In the genomic region with DNA sequence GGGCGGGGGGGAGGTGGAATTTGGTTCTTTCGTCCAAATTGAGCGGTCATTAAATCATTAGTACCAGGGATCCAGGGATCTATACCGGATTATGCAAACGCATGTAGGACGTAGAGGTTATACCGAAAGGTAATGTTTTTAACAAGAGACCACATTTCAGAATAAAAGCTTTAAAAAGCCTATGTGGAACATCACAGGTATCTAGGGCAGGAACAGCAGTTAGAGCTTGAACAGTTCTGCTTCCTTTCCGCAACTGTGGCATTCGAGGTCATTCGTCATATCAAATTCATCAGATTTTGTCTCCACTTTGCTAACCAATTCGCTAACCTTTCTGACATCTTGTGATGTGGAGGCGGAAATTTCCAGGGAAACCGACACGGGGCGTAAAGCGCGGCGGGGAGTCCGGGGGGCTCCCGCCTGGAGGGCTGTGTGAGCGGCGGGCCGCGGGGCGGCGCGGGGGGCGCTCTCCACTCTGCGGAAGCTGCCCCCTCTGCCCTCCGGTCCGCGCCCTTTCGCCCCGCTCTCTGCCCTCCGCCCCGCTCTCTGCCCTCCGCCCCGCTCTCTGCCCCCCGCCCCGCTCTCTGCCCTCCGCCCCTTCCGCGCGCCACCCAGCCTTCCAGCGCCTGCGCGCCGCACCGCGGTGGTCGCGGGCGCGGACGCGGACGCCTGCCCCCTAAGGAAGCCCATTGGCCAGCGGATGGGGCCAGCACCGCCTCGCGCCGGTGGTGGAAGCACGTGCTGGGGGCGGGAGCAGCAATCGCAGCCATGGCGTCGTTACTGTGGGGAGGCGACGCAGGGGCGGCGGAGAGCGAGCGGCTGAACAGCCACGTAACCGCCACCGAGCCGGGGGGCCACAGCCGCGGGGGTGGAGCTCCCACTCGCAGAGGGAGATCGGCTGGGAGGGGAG, we compare ENCODE assay signal across 8 cellular contexts. TPM values are rescaled to one million over a fixed set of nuclear protein-coding genes. Genes with fewer than 3 reads are reported as not detected.
DNase-seq lines count a peak whose midpoint lies in the region; ATAC-seq, FAIRE-seq and TF ChIP-seq lines count a peak whose summit lies in the region.

A gene (plus strand): TSS at position 756 of the 907 bp plus-strand sequence. CDS start 10 bp downstream, at position 766.

- peak; percentile 13 for ATAC-seq in body of pancreas
- no peak for ATAC-seq in HG02642 (IDR thresholded peaks at IDR 0.05; ENCODE audit: poor library complexity, unreplicated experiment)
- no peak for ATAC-seq in HG03354 (IDR thresholded peaks at IDR 0.05; ENCODE audit: poor library complexity, severe bottlenecking, unreplicated experiment)

- H3K4me3 ChIP-seq in GM08714 (ENCODE audit: low read length) (peak within 1 kb of the TSS; percentile 99; the same call in 1 of the 2 replicates), body of pancreas (peak within 1 kb of the TSS in 1 of 2 donors; percentile 61)

- peak; percentile 35 for DNase-seq in NCI-H345 (lab: John Stamatoyannopoulos, UW)
- peak in 1 of 4 donors; percentile 25 for DNase-seq in body of pancreas
- peak; percentile 8 to 25 for DNase-seq in stimulated activated CD8-positive, alpha-beta memory T cell treated with anti-CD3 and anti-CD28 coated beads, Interleukin-15, amount 100 ng/mL, for 48 hours (ENCODE audit: low read depth in 2 of 2)
- no peak for DNase-seq in NCI-H226

- H3K4me1 ChIP-seq in body of pancreas = peaks cover 28% of the 10 kb centered on the region

- TF ChIP-seq POLR2A in body of pancreas (IDR thresholded peaks at IDR 0.05) = no peak

- intact Hi-C loops in body of pancreas (cut with DNase I) = no loop called here

- FAIRE-seq in islet of Langerhans (lab: Jason Lieb, UNC) = peak; percentile 87

- WGBS in body of pancreas, 2 donors = 2% methylated on average over 35 to 59 of the region's 81 CpGs

- no peaks in the 10 kb centered on the region for H3K36me3 ChIP-seq in body of pancreas (replicated peaks in 1 of 2; ENCODE audit: insufficient read depth in 1 of 2, low read depth in 2 of 2)

- TF ChIP-seq CTCF in body of pancreas (IDR thresholded peaks at IDR 0.05) = no peak

- no peaks in the 10 kb centered on the region for H3K27me3 ChIP-seq in body of pancreas

- H3K27ac ChIP-seq in body of pancreas = peak within 1 kb of the TSS in 1 of 4 donors; percentile 83

- no peaks in the 10 kb centered on the region for H3K9me3 ChIP-seq in body of pancreas

RNA-seq across cellular contexts. Expression of the gene that starts here (rescaled TPM):
- under 1 TPM in 1 of 2 donors, not detected in 1; 0.26 TPM for total RNA-seq in body of pancreas

Comparison
In these comparisons a context has a peak if more than half of its experiments do, and no peak if none do; other contexts are left out.
1. Peak in ATAC-seq in body of pancreas; RNA of the gene not detected or under 1 TPM.